25 cellular contexts compared by ENCODE assay signal in the genomic region with DNA sequence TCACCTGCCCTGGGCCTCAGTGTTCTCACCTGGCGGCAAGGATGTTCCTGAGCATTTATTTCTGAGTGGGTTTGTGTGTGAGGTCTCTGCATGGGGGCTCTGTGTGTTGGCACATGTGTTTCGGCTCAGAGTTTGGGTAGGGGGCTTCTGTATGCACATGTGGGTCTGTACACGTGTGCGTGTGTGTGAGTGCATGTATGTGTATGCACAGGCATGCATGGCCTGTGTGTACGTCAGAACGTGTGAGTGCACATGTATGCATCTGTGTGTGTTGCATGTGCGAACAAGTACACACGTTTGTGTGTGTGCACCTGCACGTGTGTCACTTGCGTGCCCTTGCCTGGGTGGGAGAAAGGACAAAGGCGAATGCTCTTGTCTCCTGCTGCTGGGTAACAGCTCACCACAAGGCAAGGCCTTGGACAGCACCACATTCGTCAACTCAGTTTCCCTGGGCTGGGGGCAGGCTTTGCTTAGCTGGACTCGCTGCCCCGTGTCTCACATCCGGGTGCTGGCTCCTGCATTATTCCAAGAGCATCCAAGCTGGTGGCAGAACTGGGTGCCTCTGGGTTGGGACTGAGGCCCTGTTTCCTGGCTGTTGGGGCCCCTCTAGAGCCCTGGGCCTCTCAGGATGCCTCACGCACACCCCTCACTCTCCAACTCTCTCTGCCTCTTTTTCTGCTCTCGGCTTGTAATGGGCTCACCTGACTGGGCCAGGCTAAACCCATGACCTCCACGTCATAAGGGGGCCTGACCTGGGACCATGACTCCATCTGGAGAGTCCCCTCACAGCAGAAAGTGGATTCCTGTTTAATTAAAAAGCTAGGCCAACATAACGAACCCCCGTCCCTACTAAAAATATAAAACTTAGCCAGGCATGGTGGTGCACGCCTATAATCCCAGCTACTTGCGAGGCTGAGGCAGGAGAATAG.
DNase-seq lines count a peak whose midpoint lies in the region; ATAC-seq and TF ChIP-seq lines count a peak whose summit lies in the region.
"Had no signal": no experiment of that assay in that cellular context is flagged by ENCODE, and none has a peak within 500 bp of the region (broad histone marks: within the 10 kb centered on the region; RNA-seq: fewer than 3 reads in every experiment).

No MANE protein-coding gene starts in this region.

- no peaks in the 10 kb centered on the region for H3K79me1 ChIP-seq in neuronal stem cell (ENCODE audit: low read depth, low read length)
- no peaks in the 10 kb centered on the region for H3K79me1 ChIP-seq in mesenchymal stem cell (replicated peaks; ENCODE audit: low read length, poor library complexity, severe bottlenecking)

- no peaks in the 10 kb centered on the region for H3K9me3 Mint-ChIP-seq in activated CD4-positive, alpha-beta T cell treated with anti-CD3 and anti-CD28 coated beads, Interleukin-2, amount 10 ng/mL, durations not matched to agents 7 days and 5 days
- H3K9me3 Mint-ChIP-seq in activated CD4-positive, alpha-beta T cell treated with anti-CD3 and anti-CD28 coated beads for 36 hours (ENCODE audit: low read depth): no peaks in the 10 kb centered on the region
- peaks cover 0 to 2% (median 0%) of the 10 kb centered on the region in 7 donors for H3K9me3 Mint-ChIP-seq in CD14-positive monocyte
- H3K9me3 Mint-ChIP-seq: activated T-cell treated with anti-CD3 and anti-CD28 coated beads, Interleukin-2, amount 50 U/mL, for 4 hours; CD8-positive, alpha-beta T cell; natural killer cell had no signal

- intact Hi-C loops in activated CD4-positive, alpha-beta T cell treated with anti-CD3 and anti-CD28 coated beads for 36 hours (cut with DNase I, micrococcal nuclease): no loop called here
- intact Hi-C loops in CD14-positive monocyte (cut with micrococcal nuclease): no loop called here

- H2AFZ ChIP-seq in neuronal stem cell (ENCODE audit: low read length) (no peak overlapping the region), mesenchymal stem cell (ENCODE audit: low read depth, low read length) (no peak overlapping the region)

- no peak overlapping the region for H3K14ac ChIP-seq in neuronal stem cell (ENCODE audit: low read length)
- no peak overlapping the region for H3K14ac ChIP-seq in mesenchymal stem cell (ENCODE audit: low read length in 2 of 2)

- no CpG with 5 or more reads among the region's 22 CpGs for WGBS in neuronal stem cell (ENCODE audit: extremely low coverage in 2 of 2, insufficient read length in 2 of 2, insufficient replicate concordance in 1 of 2), 2 donors
- 83% methylated on average over 22 of the region's 22 CpGs for WGBS in mesenchymal stem cell

- no peak overlapping the region for H3K4me3 Mint-ChIP-seq in activated CD4-positive, alpha-beta T cell treated with anti-CD3 and anti-CD28 coated beads, Interleukin-2, amount 10 ng/mL, durations not matched to agents 7 days and 5 days
- no peak overlapping the region for H3K4me3 Mint-ChIP-seq in activated CD4-positive, alpha-beta T cell treated with anti-CD3 and anti-CD28 coated beads for 36 hours
- no peak overlapping the region for H3K4me3 Mint-ChIP-seq in CD14-positive monocyte
- H3K4me3 Mint-ChIP-seq: activated T-cell treated with anti-CD3 and anti-CD28 coated beads, Interleukin-2, amount 50 U/mL, for 4 hours; CD8-positive, alpha-beta T cell; natural killer cell had no signal

- peak overlapping the region; percentile 63 for H3K18ac ChIP-seq in neuronal stem cell (ENCODE audit: low read length)
- H3K18ac ChIP-seq in mesenchymal stem cell (ENCODE audit: low read depth in 1 of 2, low read length in 2 of 2): no peak overlapping the region

- H2BK120ac ChIP-seq in neuronal stem cell (ENCODE audit: low read depth, low read length) (no peak overlapping the region), mesenchymal stem cell (ENCODE audit: low read depth, low read length) (no peak overlapping the region)

- H3K27me3 ChIP-seq in neuronal stem cell (ENCODE audit: control insufficient read depth in 3 of 3, insufficient read depth in 3 of 3, low read depth in 1 of 3, low read length in 3 of 3) (peaks cover 0 to 27% (median 0%) of the 10 kb centered on the region in 3 experiments), mesenchymal stem cell (ENCODE audit: control insufficient read depth in 1 of 2, insufficient read depth in 1 of 2, low read length in 2 of 2) (peaks cover 0 to 24% of the 10 kb centered on the region in 2 experiments), brain microvascular endothelial cell (replicated peaks) (no peaks in the 10 kb centered on the region)
- H3K27me3 ChIP-seq: pancreas had no signal

- H2BK5ac ChIP-seq in neuronal stem cell (ENCODE audit: low read length) (peak overlapping the region; percentile 67), mesenchymal stem cell (ENCODE audit: low read depth, low read length, poor library complexity, severe bottlenecking) (no peak overlapping the region)

- H3K4me2 ChIP-seq in neuronal stem cell (ENCODE audit: insufficient read depth, low read length, poor library complexity, severe bottlenecking) (no peak overlapping the region), mesenchymal stem cell (ENCODE audit: low read length, poor library complexity, severe bottlenecking) (no peak overlapping the region)
- H3K4me2 ChIP-seq: smooth muscle cell had no signal

- no peak for TF ChIP-seq CTCF in CD14-positive monocyte (IDR thresholded peaks at IDR 0.05)
- no peak for TF ChIP-seq CTCF in brain microvascular endothelial cell (IDR thresholded peaks at IDR 0.05; ENCODE audit: low read depth, low read length, missing control alignments)

- no peak overlapping the region for H3K23ac ChIP-seq in neuronal stem cell (ENCODE audit: low read depth, low read length, poor library complexity)
- H3K23ac ChIP-seq in mesenchymal stem cell (ENCODE audit: low read length in 2 of 2): no peak overlapping the region

- no peaks in the 10 kb centered on the region for H3K36me3 Mint-ChIP-seq in activated CD4-positive, alpha-beta T cell treated with anti-CD3 and anti-CD28 coated beads, Interleukin-2, amount 10 ng/mL, durations not matched to agents 7 days and 5 days (ENCODE audit: low read depth)
- H3K36me3 Mint-ChIP-seq in activated CD4-positive, alpha-beta T cell treated with anti-CD3 and anti-CD28 coated beads for 36 hours (ENCODE audit: low read depth): no peaks in the 10 kb centered on the region
- no peaks in the 10 kb centered on the region for H3K36me3 Mint-ChIP-seq in CD14-positive monocyte
- H3K36me3 Mint-ChIP-seq: CD8-positive, alpha-beta T cell; natural killer cell had no signal

- no peak overlapping the region for H3K4ac ChIP-seq in neuronal stem cell (ENCODE audit: low read length)
- H3K4ac ChIP-seq in mesenchymal stem cell (ENCODE audit: low read depth in 1 of 2, low read length in 2 of 2): no peak overlapping the region

- DNase-seq in activated CD4-positive, alpha-beta T cell treated with anti-CD3 and anti-CD28 coated beads, Interleukin-2, amount 10 ng/mL, durations not matched to agents 7 days and 5 days: peak; percentile 5
- no peak for DNase-seq in activated CD4-positive, alpha-beta T cell treated with anti-CD3 and anti-CD28 coated beads for 36 hours
- peak; percentile 38 for DNase-seq in CD14-positive monocyte (ENCODE audit: low spot score)
- DNase-seq in cerebellar cortex (ENCODE audit: low spot score): peak; percentile 47
- DNase-seq in neuronal stem cell (ENCODE audit: low spot score): no peak
- no peak for DNase-seq in mesenchymal stem cell
- DNase-seq in brain microvascular endothelial cell: no peak
- DNase-seq: activated CD4-positive, CD25-positive, alpha-beta regulatory T cell; activated gamma-delta T cell treated with Interleukin-2 at 50 U/mL for 16 hours; activated T-cell treated with anti-CD3 and anti-CD28 coated beads, Interleukin-2, amount 50 U/mL, for 4 hours; hippocampal formation; IMR-90; mucosa of descending colon; natural killer cell; NCI-H1436 treated with DMSO at 0.1 percent for 48 hours; NCI-H774; RPMI8226; stimulated activated naive CD4-positive, alpha-beta T cell treated with Interleukin-2 at 50 U/mL for 16 hours; T-helper 1 cell had no signal

- POLR2A ChIA-PET in activated CD4-positive, alpha-beta T cell treated with anti-CD3 and anti-CD28 coated beads, Interleukin-2, amount 10 ng/mL, durations not matched to agents 7 days and 5 days (lab: Charles Lee): no interaction called here
- POLR2A ChIA-PET in activated CD4-positive, alpha-beta T cell treated with anti-CD3 and anti-CD28 coated beads for 36 hours (lab: Charles Lee): no interaction called here

- H4K91ac ChIP-seq in neuronal stem cell (ENCODE audit: low read depth, low read length, poor library complexity) (no peak overlapping the region), mesenchymal stem cell (ENCODE audit: low read length) (no peak overlapping the region)

- H3K9ac ChIP-seq in neuronal stem cell (ENCODE audit: low read depth, low read length, poor library complexity) (no peak overlapping the region), mesenchymal stem cell (ENCODE audit: low read length) (no peak overlapping the region)

- H2AK5ac ChIP-seq in neuronal stem cell (ENCODE audit: low read depth, low read length) (peak overlapping the region; percentile 78), mesenchymal stem cell (ENCODE audit: low read length, severe bottlenecking) (no peak overlapping the region)

- H4K8ac ChIP-seq in neuronal stem cell (ENCODE audit: low read depth, low read length) (no peak overlapping the region), mesenchymal stem cell (ENCODE audit: low read length) (no peak overlapping the region)

- CTCF ChIA-PET in activated CD4-positive, alpha-beta T cell treated with anti-CD3 and anti-CD28 coated beads, Interleukin-2, amount 10 ng/mL, durations not matched to agents 7 days and 5 days (lab: Charles Lee): no interaction called here
- CTCF ChIA-PET in activated CD4-positive, alpha-beta T cell treated with anti-CD3 and anti-CD28 coated beads for 36 hours (lab: Charles Lee): no interaction called here

- H3K4me1 ChIP-seq in neuronal stem cell (ENCODE audit: control insufficient read depth in 2 of 2, insufficient read depth in 1 of 2, low read depth in 1 of 2, low read length in 2 of 2): peaks cover 0 to 24% of the 10 kb centered on the region in 2 donors
- H3K4me1 ChIP-seq in mesenchymal stem cell (ENCODE audit: control insufficient read depth, insufficient read depth, low read depth, low read length): no peaks in the 10 kb centered on the region
- H3K4me1 ChIP-seq: pancreas had no signal

- H2BK15ac ChIP-seq in neuronal stem cell (ENCODE audit: low read length) (peak overlapping the region; percentile 83), mesenchymal stem cell (ENCODE audit: low read depth, poor library complexity, severe bottlenecking) (no peak overlapping the region)

- in situ Hi-C loops in brain microvascular endothelial cell (cut with HindIII; ENCODE audit: low pct_ligation_motif_present, low sequenced_read_pairs): no loop called here

- no peaks in the 10 kb centered on the region for H3K4me1 Mint-ChIP-seq in activated CD4-positive, alpha-beta T cell treated with anti-CD3 and anti-CD28 coated beads, Interleukin-2, amount 10 ng/mL, durations not matched to agents 7 days and 5 days
- H3K4me1 Mint-ChIP-seq in activated CD4-positive, alpha-beta T cell treated with anti-CD3 and anti-CD28 coated beads for 36 hours: no peaks in the 10 kb centered on the region
- H3K4me1 Mint-ChIP-seq in CD14-positive monocyte: no peaks in the 10 kb centered on the region

- H3K4me3 ChIP-seq in neuronal stem cell (ENCODE audit: low read length in 2 of 2) (peak overlapping the region in 1 of 2 donors; percentile 17), mesenchymal stem cell (ENCODE audit: insufficient read depth in 1 of 2, low read depth in 1 of 2, low read length in 2 of 2) (no peak overlapping the region), brain microvascular endothelial cell (ENCODE audit: low read depth, low read length) (no peak overlapping the region)
- H3K4me3 ChIP-seq: lung, mucosa of descending colon, pancreas, smooth muscle cell, suprapubic skin had no signal

- H3K27ac ChIP-seq in neuronal stem cell (replicated peaks; ENCODE audit: low read length) (no peak overlapping the region), mesenchymal stem cell (ENCODE audit: low read length, poor library complexity, severe bottlenecking) (no peak overlapping the region), brain microvascular endothelial cell (no peak overlapping the region)
- H3K27ac ChIP-seq: pancreas, suprapubic skin had no signal

- no peak overlapping the region for H2BK12ac ChIP-seq in neuronal stem cell (ENCODE audit: low read length)
- no peak overlapping the region for H2BK12ac ChIP-seq in mesenchymal stem cell (ENCODE audit: low read length in 2 of 2)

- H3K27ac Mint-ChIP-seq in activated CD4-positive, alpha-beta T cell treated with anti-CD3 and anti-CD28 coated beads, Interleukin-2, amount 10 ng/mL, durations not matched to agents 7 days and 5 days: peak overlapping the region; percentile 2
- H3K27ac Mint-ChIP-seq in activated CD4-positive, alpha-beta T cell treated with anti-CD3 and anti-CD28 coated beads for 36 hours: no peak overlapping the region
- no peak overlapping the region for H3K27ac Mint-ChIP-seq in CD14-positive monocyte
- H3K27ac Mint-ChIP-seq: CD8-positive, alpha-beta T cell; natural killer cell had no signal

- H3K36me3 ChIP-seq in neuronal stem cell (replicated peaks in 1 of 2; ENCODE audit: control insufficient read depth in 2 of 2, insufficient read depth in 2 of 2, low read length in 2 of 2): no peaks in the 10 kb centered on the region
- H3K36me3 ChIP-seq in mesenchymal stem cell (ENCODE audit: control insufficient read depth in 1 of 2, insufficient read depth in 2 of 2, low read depth in 1 of 2, low read length in 2 of 2): no peaks in the 10 kb centered on the region
- no peaks in the 10 kb centered on the region for H3K36me3 ChIP-seq in brain microvascular endothelial cell (replicated peaks)
- H3K36me3 ChIP-seq: pancreas, suprapubic skin had no signal

- H3K27me3 Mint-ChIP-seq in activated CD4-positive, alpha-beta T cell treated with anti-CD3 and anti-CD28 coated beads, Interleukin-2, amount 10 ng/mL, durations not matched to agents 7 days and 5 days: no peaks in the 10 kb centered on the region
- H3K27me3 Mint-ChIP-seq in activated CD4-positive, alpha-beta T cell treated with anti-CD3 and anti-CD28 coated beads for 36 hours: peaks cover 2% of the 10 kb centered on the region
- H3K27me3 Mint-ChIP-seq in CD14-positive monocyte (ENCODE audit: low read depth in 3 of 3): peaks cover 0 to 9% (median 0%) of the 10 kb centered on the region in 3 donors

- ATAC-seq in activated CD4-positive, alpha-beta T cell treated with anti-CD3 and anti-CD28 coated beads for 36 hours: no peak
- no peak for ATAC-seq in HG02981 (IDR thresholded peaks at IDR 0.05; ENCODE audit: unreplicated experiment)
- ATAC-seq: activated T-cell treated with anti-CD3 and anti-CD28 coated beads, Interleukin-2, amount 50 U/mL, for 4 hours; CD8-positive, alpha-beta T cell; mucosa of descending colon; natural killer cell; pancreas had no signal

- H3K9me3 ChIP-seq in neuronal stem cell (replicated peaks in 1 of 2; ENCODE audit: control insufficient read depth in 2 of 2, insufficient read depth in 1 of 2, low read depth in 1 of 2, low read length in 2 of 2): no peaks in the 10 kb centered on the region
- H3K9me3 ChIP-seq in mesenchymal stem cell (ENCODE audit: control insufficient read depth, low read length): no peaks in the 10 kb centered on the region
- H3K9me3 ChIP-seq: mucosa of descending colon, pancreas, suprapubic skin had no signal

Comparison
In these comparisons a context has a peak if more than half of its experiments do, and no peak if none do; other contexts are left out.
1. DNase-seq: peak in activated CD4-positive, alpha-beta T cell treated with anti-CD3 and anti-CD28 coated beads, Interleukin-2, amount 10 ng/mL, durations not matched to agents 7 days and 5 days (single experiment), CD14-positive monocyte (single experiment) and cerebellar cortex (single experiment); none in activated CD4-positive, alpha-beta T cell treated with anti-CD3 and anti-CD28 coated beads for 36 hours (single experiment), neuronal stem cell (single experiment), mesenchymal stem cell (single experiment) and brain microvascular endothelial cell (single experiment).